8 cellular contexts compared by ENCODE assay signal in the genomic region with DNA sequence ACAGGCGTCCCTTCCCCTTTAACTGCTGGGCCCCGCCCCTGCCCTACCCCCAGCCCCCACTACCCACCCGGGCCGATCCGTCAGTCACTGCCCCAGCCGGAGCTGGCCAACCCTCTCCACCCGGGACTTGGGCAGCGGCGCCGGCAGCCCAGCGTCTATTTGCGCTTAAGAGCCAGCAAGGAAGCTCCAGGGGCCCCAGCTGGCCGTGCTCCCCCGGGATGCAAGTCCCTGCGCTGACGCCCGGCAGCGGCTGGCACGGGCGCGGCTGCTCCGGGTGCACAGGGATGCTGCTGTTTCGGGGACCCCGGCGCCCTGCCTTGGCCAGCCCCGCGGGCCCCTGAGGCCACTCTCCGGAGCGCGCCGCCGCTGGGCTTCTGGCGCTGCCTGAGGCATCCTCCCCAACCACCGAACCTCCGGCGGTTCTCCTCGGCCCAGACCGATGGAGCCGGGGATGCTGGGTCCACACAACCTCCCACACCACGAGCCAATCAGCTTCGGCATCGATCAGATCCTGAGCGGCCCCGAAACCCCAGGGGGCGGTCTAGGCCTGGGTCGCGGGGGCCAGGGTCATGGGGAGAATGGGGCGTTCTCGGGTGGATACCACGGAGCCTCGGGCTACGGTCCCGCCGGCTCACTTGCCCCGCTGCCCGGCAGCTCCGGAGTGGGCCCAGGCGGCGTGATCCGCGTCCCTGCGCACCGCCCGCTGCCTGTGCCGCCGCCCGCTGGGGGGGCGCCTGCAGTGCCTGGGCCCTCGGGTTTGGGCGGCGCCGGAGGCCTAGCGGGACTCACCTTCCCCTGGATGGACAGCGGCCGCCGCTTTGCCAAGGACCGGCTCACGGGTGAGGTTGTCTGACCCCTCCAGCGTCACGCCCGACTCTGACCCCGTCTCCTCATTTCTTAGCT. TPM values are rescaled to one million over a fixed set of nuclear protein-coding genes. Genes with fewer than 3 reads are reported as not detected.
DNase-seq lines count a peak whose midpoint lies in the region; ATAC-seq, FAIRE-seq and TF ChIP-seq lines count a peak whose summit lies in the region.

A gene (plus strand): TSS at position 83 of the 903 bp plus-strand sequence. CDS start 357 bp downstream, at position 440.

- WGBS in IMR-90 (ENCODE audit: extremely low coverage in 2 of 2, insufficient read length in 1 of 2), 2 experiments, result 7% methylated on average over 31 of the region's 82 CpGs; no CpG with 5 or more reads in 1 of the 2 experiments
- 10% methylated on average over 73 of the region's 82 CpGs for WGBS in GM12878 (ENCODE audit: insufficient coverage, insufficient replicate concordance, low lambda C conversion rate, missing lambda C conversion rate)

- 0 out of 2 replicates have a peak, but pooled peaks cover under 1% of the 10 kb centered on the region for H3F3A ChIP-seq in DOHH2 (ENCODE audit: control insufficient read depth, insufficient read depth)

- H3K27ac ChIP-seq in DOHH2 (ENCODE audit: low read depth, low read length) (no peak within 1 kb of the TSS), IMR-90 (ENCODE audit: insufficient read depth, low read length) (no peak within 1 kb of the TSS), GM12878 (ENCODE audit: control insufficient read depth, insufficient read depth) (no peak within 1 kb of the TSS)

- POLR2A ChIA-PET in IMR-90 (lab: Charles Lee; ENCODE audit: unreplicated experiment) (interaction anchor here (0.6 kb wide), 1 partner anchor 31 kb away, joined by 3 read pairs; no protein-coding TSS in a partner anchor), GM12878 (lab: Charles Lee) (no interaction called here)

- H3K56ac ChIP-seq in IMR-90 (ENCODE audit: extremely low read depth, insufficient read depth, low read length), result no peak within 1 kb of the TSS

- TF ChIP-seq CTCF in DOHH2 (IDR thresholded peaks at IDR 0.05; ENCODE audit: low read depth, low read length, poor library complexity, severe bottlenecking) (no peak), IMR-90 (conservative IDR thresholded peaks at IDR 0.05; ENCODE audit: low read depth, low read length) (no peak), GM12878 (IDR thresholded peaks at IDR 0.05 in 2 of 3, conservative IDR thresholded peaks at IDR 0.05 in 1 of 3; ENCODE audit: control insufficient read depth in 2 of 3, extremely low read depth in 1 of 3, insufficient read depth in 1 of 3, low read depth in 3 of 3, low read length in 3 of 3) (no peak), neural crest cell (conservative IDR thresholded peaks at IDR 0.05) (no peak)

- in situ Hi-C loops in IMR-90 (cut with MboI; ENCODE audit: low sequenced_read_pairs) (no loop called here), GM12878 (cut with MboI) (no loop called here)

- no peak for TF ChIP-seq EP300 in GM12878 (IDR thresholded peaks at IDR 0.05; ENCODE audit: borderline replicate concordance in 1 of 2, control insufficient read depth in 1 of 2, low read depth in 2 of 2, low read length in 2 of 2)

- H3K9me3 ChIP-seq in DOHH2 (ENCODE audit: control insufficient read depth, insufficient read depth, low read length), result no peaks in the 10 kb centered on the region
- peaks cover 20% of the 10 kb centered on the region for H3K9me3 ChIP-seq in IMR-90 (ENCODE audit: control insufficient read depth, insufficient read depth, low read length)
- no peaks in the 10 kb centered on the region; the same call in 2 of the 3 replicates for H3K9me3 ChIP-seq in GM12878 (replicated peaks; ENCODE audit: control insufficient read depth, insufficient read depth, low read length)

- H3K9me2 ChIP-seq in DOHH2 (replicated peaks; ENCODE audit: control insufficient read depth, low read length), result no peaks in the 10 kb centered on the region

- BruUV-seq in IMR-90 (replicated peaks; lab: Mats Ljungman, UMichigan) (no TSS peak), GM12878 (replicated peaks; lab: Mats Ljungman, UMichigan) (no TSS peak)

- peak within 1 kb of the TSS; percentile 63; the same call in 1 of the 2 replicates for H3K23ac ChIP-seq in IMR-90 (ENCODE audit: low read depth, low read length)

- no peaks in the 10 kb centered on the region for H3K9me1 ChIP-seq in IMR-90 (ENCODE audit: insufficient read depth, low read length)

- H3K27ac Mint-ChIP-seq in neural crest cell (ENCODE audit: unreplicated experiment), result no peak within 1 kb of the TSS

- TF ChIP-seq POLR2A in IMR-90 (IDR thresholded peaks at IDR 0.05; ENCODE audit: low read depth, low read length) (no peak), GM12878 (IDR thresholded peaks at IDR 0.05; ENCODE audit: low read depth, low read length) (no peak)

- dilution Hi-C loops in IMR-90 (cut with HindIII; ENCODE audit: low sequenced_read_pairs, unreplicated experiment), result no loop called here

- H4K20me1 ChIP-seq in DOHH2 (ENCODE audit: control insufficient read depth, insufficient read depth, low read depth, low read length) (no peaks in the 10 kb centered on the region), IMR-90 (ENCODE audit: insufficient read depth, low read length) (0 out of 2 replicates have a peak, but pooled peaks cover 5% of the 10 kb centered on the region), GM12878 (ENCODE audit: control insufficient read depth, insufficient read depth) (no peaks in the 10 kb centered on the region)

- H3K27me3 ChIP-seq in DOHH2 (ENCODE audit: control insufficient read depth, low read length), result peaks cover 52% of the 10 kb centered on the region
- peaks cover 86% of the 10 kb centered on the region for H3K27me3 ChIP-seq in IMR-90 (ENCODE audit: control insufficient read depth, insufficient read depth, low read length)
- peaks cover 18 to 31% of the 10 kb centered on the region in 2 experiments for H3K27me3 ChIP-seq in GM12878 (replicated peaks in 1 of 2; ENCODE audit: control insufficient read depth in 2 of 2, insufficient read depth in 2 of 2, low read length in 1 of 2)

- H3K79me1 ChIP-seq in IMR-90 (ENCODE audit: low read depth in 1 of 2, low read length in 2 of 2), result no peaks in the 10 kb centered on the region

- H2BK20ac ChIP-seq in IMR-90 (ENCODE audit: low read depth, low read length), result no peak within 1 kb of the TSS

- H3K79me2 ChIP-seq in DOHH2 (ENCODE audit: control insufficient read depth, low read length) (no peaks in the 10 kb centered on the region), GM12878 (ENCODE audit: control insufficient read depth, insufficient read depth, low read length) (no peaks in the 10 kb centered on the region)

- H2AK9ac ChIP-seq in IMR-90 (replicated peaks; ENCODE audit: low read depth, low read length, poor library complexity), result peak within 1 kb of the TSS; percentile 10

- H2BK15ac ChIP-seq in IMR-90 (ENCODE audit: low read depth, low read length), result no peak within 1 kb of the TSS

- intact Hi-C loops in IMR-90 (cut with micrococcal nuclease) (no loop called here), GM12878 (cut with micrococcal nuclease; ENCODE audit: unreplicated experiment) (no loop called here)

- peak within 1 kb of the TSS; percentile 10; the same call in 1 of the 2 replicates for H2AK5ac ChIP-seq in IMR-90 (ENCODE audit: low read depth, low read length)

- no peak for FAIRE-seq in GM12878 (lab: Jason Lieb, UNC)

- RAD21 ChIA-PET in GM12878 (lab: Charles Lee; ENCODE audit: unreplicated experiment), result interaction anchor here (0.7 kb wide), 1 partner anchor 76 kb away, joined by 3 read pairs; no protein-coding TSS in a partner anchor

- no peak within 1 kb of the TSS for H3K14ac ChIP-seq in IMR-90 (replicated peaks; ENCODE audit: low read depth, low read length)

- peak within 1 kb of the TSS; percentile 70 for H2AFZ ChIP-seq in IMR-90 (replicated peaks; ENCODE audit: low read length, poor library complexity)
- H2AFZ ChIP-seq in GM12878 (ENCODE audit: control insufficient read depth, low read depth, low read length), result no peak within 1 kb of the TSS

- no peak within 1 kb of the TSS for H4K91ac ChIP-seq in IMR-90 (ENCODE audit: insufficient read depth, low read depth, low read length)

- H3K9ac ChIP-seq in IMR-90 (ENCODE audit: low read depth, low read length) (no peak within 1 kb of the TSS), GM12878 (ENCODE audit: control insufficient read depth, insufficient read depth, low read length) (no peak within 1 kb of the TSS)

- no peak for TF ChIP-seq RAD21 in IMR-90 (IDR thresholded peaks at IDR 0.05; ENCODE audit: low read length)
- no peak for TF ChIP-seq RAD21 in GM12878 (IDR thresholded peaks at IDR 0.05; ENCODE audit: insufficient read depth, low read depth, low read length)

- H3K4me1 Mint-ChIP-seq in neural crest cell, result peaks cover 3% of the 10 kb centered on the region

- H3K27me3 Mint-ChIP-seq in neural crest cell (ENCODE audit: low read depth), result peaks cover 95% of the 10 kb centered on the region

- no peak within 1 kb of the TSS for H3K18ac ChIP-seq in IMR-90 (ENCODE audit: low read depth, low read length)

- H4K8ac ChIP-seq in IMR-90 (ENCODE audit: low read depth in 2 of 2, low read length in 2 of 2), result no peak within 1 kb of the TSS

- H3K36me3 ChIP-seq in DOHH2 (ENCODE audit: control insufficient read depth, low read length) (no peaks in the 10 kb centered on the region), IMR-90 (ENCODE audit: control insufficient read depth, insufficient read depth, low read length) (no peaks in the 10 kb centered on the region), GM12878 (ENCODE audit: control insufficient read depth in 2 of 2, insufficient read depth in 2 of 2, low read length in 1 of 2) (no peaks in the 10 kb centered on the region)

- SMC1A ChIA-PET in GM12878 (lab: Charles Lee; ENCODE audit: uncharacterized antibody, unreplicated experiment), result no interaction called here

- peak within 1 kb of the TSS; percentile 20 for H3K4me2 ChIP-seq in DOHH2 (ENCODE audit: low read length)
- no peak within 1 kb of the TSS for H3K4me2 ChIP-seq in IMR-90 (ENCODE audit: low read depth, low read length)
- peak within 1 kb of the TSS; percentile 96 for H3K4me2 ChIP-seq in GM12878 (ENCODE audit: control insufficient read depth, insufficient read depth)

- no peak within 1 kb of the TSS for H2BK5ac ChIP-seq in IMR-90 (ENCODE audit: low read depth, low read length, poor library complexity, severe bottlenecking)

- no peak for DNase-seq in IMR-90
- no peak for DNase-seq in GM12878 (ENCODE audit: low read depth, low spot score)
- DNase-seq in neural crest cell (ENCODE audit: low read depth, low spot score), result no peak
- no peak for DNase-seq in SW 1271 (lab: John Stamatoyannopoulos, UW)
- DNase-seq in NCI-H2029 treated with DMSO at 0.1 percent for 48 hours (lab: John Stamatoyannopoulos, UW), result no peak

- peaks cover 11% of the 10 kb centered on the region; the same call in 1 of the 2 replicates for H3K4me1 ChIP-seq in DOHH2 (ENCODE audit: control insufficient read depth, low read length)
- no peaks in the 10 kb centered on the region for H3K4me1 ChIP-seq in IMR-90 (ENCODE audit: control insufficient read depth, insufficient read depth, low read length)
- peaks cover 13% of the 10 kb centered on the region; the same call in 1 of the 2 replicates for H3K4me1 ChIP-seq in GM12878 (ENCODE audit: control insufficient read depth, insufficient read depth, low read length)

- peaks cover 6% of the 10 kb centered on the region for H3K36me3 Mint-ChIP-seq in neural crest cell (ENCODE audit: low read depth)

- H3K4me3 ChIP-seq in DOHH2 (ENCODE audit: low read length) (peak within 1 kb of the TSS; percentile 12; the same call in 1 of the 2 replicates), IMR-90 (ENCODE audit: insufficient read depth, low read depth, low read length) (no peak within 1 kb of the TSS), GM12878 (peak within 1 kb of the TSS; percentile 11; the same call in 1 of the 2 replicates)

- no peak within 1 kb of the TSS for H2BK120ac ChIP-seq in IMR-90 (ENCODE audit: low read depth, low read length)

- H3K4me3 Mint-ChIP-seq in neural crest cell, result peak within 1 kb of the TSS; percentile 27

- no peaks in the 10 kb centered on the region for H3K9me3 Mint-ChIP-seq in neural crest cell

- CTCF ChIA-PET in IMR-90 (lab: Yijun Ruan, JAX) (no interaction called here), GM12878 (lab: Yijun Ruan, JAX) (interaction anchor here (0.6 kb wide), 1 partner anchor 32 kb away, joined by 3 read pairs; no protein-coding TSS in a partner anchor)

- ATAC-seq in IMR-90 (ENCODE audit: low read depth) (peak; percentile 6; the same call in 1 of the 2 replicates), GM12878 (peak; percentile 22), GM19395 (IDR thresholded peaks at IDR 0.05; ENCODE audit: unreplicated experiment) (no peak), HG02571 (IDR thresholded peaks at IDR 0.05; ENCODE audit: unreplicated experiment) (no peak)

- H3K4ac ChIP-seq in IMR-90 (ENCODE audit: low read depth, low read length), result no peak within 1 kb of the TSS

- H4K5ac ChIP-seq in IMR-90 (ENCODE audit: low read depth, low read length), result no peak within 1 kb of the TSS

RNA-seq across cellular contexts. Expression of the gene that starts here (rescaled TPM):
- not detected in 2 replicates for total RNA-seq in IMR-90 (2012; rRNA removed)
- polyA plus RNA-seq in IMR-90 (2012; rRNA removed), result not detected in 2 replicates
- polyA plus RNA-seq in IMR-90 (2012; cell fraction: cytosol; rRNA removed), result 0.01 TPM in 1 of 2 replicates, not detected in the other
- not detected in 2 replicates for polyA plus RNA-seq in IMR-90 (2012; cell fraction: nucleus; rRNA removed; ENCODE audit: low replicate concordance)
- not detected in 2 replicates for total RNA-seq in GM12878 (2013; cell fraction: nucleolus; rRNA removed)
- total RNA-seq in GM12878 (2014; rRNA removed), result 3.2 and 3.7 TPM in 2 replicates
- total RNA-seq in GM12878 (2014; rRNA removed; fragmentation: Illumina TruSeq; extraction: Trizol), result 1.3 and 1.4 TPM in 2 replicates
- total RNA-seq in GM12878 (2021), result 5.3 and 5.5 TPM in 2 replicates
- polyA plus RNA-seq in GM12878 (2011; ENCODE audit: low read depth), result not detected
- polyA plus RNA-seq in GM12878 (2011; rRNA removed), result not detected in 2 replicates
- not detected in 2 replicates for polyA plus RNA-seq in GM12878 (2011; cell fraction: cytosol; rRNA removed)
- polyA plus RNA-seq in GM12878 (2011; cell fraction: nucleus; rRNA removed), result not detected in 2 replicates
- polyA plus RNA-seq in GM12878 (2012), result 0.17 and 0.42 TPM in 2 replicates
- 0.11 and 0.90 TPM in 2 replicates for polyA plus RNA-seq in GM12878 (2014; fragmentation: Illumina TruSeq; extraction: Trizol)
- under 1 TPM; 0.06 to 0.13 TPM for polyA plus RNA-seq in GM12878 (2014; fragmentation: Nextera tagmentation; extraction: Ambion mirVana)
- polyA plus RNA-seq in GM12878 (2014; rRNA removed), result 4.4 and 5.7 TPM in 2 replicates
- polyA plus RNA-seq in GM12878 (2016; fragmentation: Nextera tagmentation; extraction: Ambion mirVana), result 1 to 10 TPM; 3.6 to 3.8 TPM
- not detected in 2 replicates for polyA minus RNA-seq in GM12878 (2011; rRNA and poly(A)+ RNA removed)
- not detected in 2 replicates for polyA minus RNA-seq in GM12878 (2011; cell fraction: cytosol; rRNA and poly(A)+ RNA removed)
- polyA minus RNA-seq in GM12878 (2011; cell fraction: nucleus; rRNA and poly(A)+ RNA removed), result not detected in 2 replicates
- total RNA-seq in neural crest cell, result not detected in 2 replicates

Comparison
In these comparisons a context has a peak if more than half of its experiments do, and no peak if none do; other contexts are left out.
1. Peak in ATAC-seq in IMR-90; RNA of the gene not detected or under 1 TPM.